In genomic region chr11:6618117-6619020, GRCh38 we compare ENCODE assay signal across 8 cellular contexts. TPM values are rescaled to one million over a fixed set of nuclear protein-coding genes. Genes with fewer than 3 reads are reported as not detected.
DNase-seq lines count a peak whose midpoint lies in the region; FAIRE-seq and TF ChIP-seq lines count a peak whose summit lies in the region.

No MANE protein-coding gene starts in this region.

- no peaks in the 10 kb centered on the region for H3K27me3 ChIP-seq in HUES64 (ENCODE audit: insufficient read depth, low read length)

- intact Hi-C loops in lower leg skin (cut with DNase I; ENCODE audit: low total_unique reads) = no loop called here

- no peaks in the 10 kb centered on the region for H3K9me3 ChIP-seq in HUES64 (ENCODE audit: insufficient read depth, low read depth, low read length)

- in situ Hi-C loops in G401 (cut with HindIII; ENCODE audit: low sequenced_read_pairs) = no loop called here

- no peak for FAIRE-seq in D721Med (lab: Jason Lieb, UNC)

- no peak for TF ChIP-seq POLR2A in lower leg skin (IDR thresholded peaks at IDR 0.05)

- H3K4me1 ChIP-seq in HUES64 (ENCODE audit: insufficient read depth, low read length) = peaks cover 20% of the 10 kb centered on the region

- peaks cover 18% of the 10 kb centered on the region for H3K36me3 ChIP-seq in HUES64 (ENCODE audit: insufficient read depth, low read length)

- H3K27ac ChIP-seq in HUES64 (ENCODE audit: low read depth, low read length) (no peak overlapping the region), coronary artery (peak overlapping the region; percentile 85 to 95)

- peak overlapping the region; percentile 84 for H3K4me3 ChIP-seq in HUES64 (ENCODE audit: low read length)
- H3K4me3 ChIP-seq in coronary artery = peak overlapping the region; percentile 96
- peak overlapping the region; percentile 56 for H3K4me3 ChIP-seq in lower leg skin (ENCODE audit: low read depth, poor library complexity, severe bottlenecking)

- H3K9ac ChIP-seq in HUES64 (ENCODE audit: low read depth, low read length) = peak overlapping the region; percentile 78

- 51% methylated on average over 15 of the region's 15 CpGs for WGBS in HUES64
- WGBS in lower leg skin, 2 donors = 6% methylated on average over 15 of the region's 15 CpGs

- DNase-seq in G401 (ENCODE audit: low spot score) (peak; percentile 54), coronary artery (ENCODE audit: low spot score) (no peak), lower leg skin (ENCODE audit: low spot score in 2 of 2) (peak in 1 of 2 donors; percentile 49), GM19240 (ENCODE audit: insufficient read length, low spot score) (no peak), D721Med (ENCODE audit: insufficient read length, low spot score) (no peak)
- peak; percentile 48 for DNase-seq in activated CD4-positive, CD25-positive, alpha-beta regulatory T cell treated with anti-CD3 and anti-CD28 coated beads, Interleukin-2, amount 50 U/mL, for 16 hours (ENCODE audit: low read depth, low spot score)
- peak; percentile 45 to 46 for DNase-seq in stimulated activated CD8-positive, alpha-beta memory T cell treated with anti-CD3 and anti-CD28 coated beads, Interleukin-15, amount 100 ng/mL, for 48 hours (ENCODE audit: low read depth in 2 of 2)

- no peak for TF ChIP-seq CTCF in coronary artery (IDR thresholded peaks at IDR 0.05)
- TF ChIP-seq CTCF in lower leg skin (IDR thresholded peaks at IDR 0.05) = no peak
- no peak for TF ChIP-seq CTCF in D721Med (IDR thresholded peaks at IDR 0.05; ENCODE audit: insufficient read depth, missing control alignments)

RNA-seq across cellular contexts. Expression of gene TPP1, which starts 0.9 kb away (rescaled TPM):
- 9.8 and 26.9 TPM in 2 replicates for total RNA-seq in G401 (2014; rRNA removed; shearing (Covaris generic))
- 23.6 TPM for polyA plus RNA-seq in HUES64 (2013, experiment 1 of 2)
- 32.1 TPM for polyA plus RNA-seq in HUES64 (2013, experiment 2 of 2)
- 10 to 100 TPM; 49.6 to 65.3 (median 57.9) TPM for total RNA-seq in lower leg skin

RNA-seq across cellular contexts. Expression of gene TAF10, which starts 6.4 kb away (rescaled TPM):
- total RNA-seq in G401 (2014; rRNA removed; shearing (Covaris generic)) = 62.1 and 64.5 TPM in 2 replicates
- 201 TPM for polyA plus RNA-seq in HUES64 (2013, experiment 1 of 2)
- 239 TPM for polyA plus RNA-seq in HUES64 (2013, experiment 2 of 2)
- 100 to 1,000 TPM in 1 of 4 donors, 10 to 100 TPM in 3; 41.1 to 105 (median 61.8) TPM for total RNA-seq in lower leg skin

RNA-seq across cellular contexts. Expression of gene ILK, which starts 14.8 kb away (rescaled TPM):
- 112 and 149 TPM in 2 replicates for total RNA-seq in G401 (2014; rRNA removed; shearing (Covaris generic))
- polyA plus RNA-seq in HUES64 (2013, experiment 1 of 2) = 79.5 TPM
- 86.9 TPM for polyA plus RNA-seq in HUES64 (2013, experiment 2 of 2)
- total RNA-seq in lower leg skin = 10 to 100 TPM; 68.1 to 91.0 (median 74.8) TPM

RNA-seq across cellular contexts. Expression of gene RRP8, which starts 15.0 kb away (rescaled TPM):
- 20.3 and 22.2 TPM in 2 replicates for total RNA-seq in G401 (2014; rRNA removed; shearing (Covaris generic))
- 9.0 TPM for polyA plus RNA-seq in HUES64 (2013, experiment 1 of 2)
- polyA plus RNA-seq in HUES64 (2013, experiment 2 of 2) = 9.4 TPM
- 10 to 100 TPM; 14.9 to 22.7 (median 18.0) TPM for total RNA-seq in lower leg skin

RNA-seq across cellular contexts. Expression of gene DCHS1, which starts 37.2 kb away (rescaled TPM):
- 0.17 and 0.25 TPM in 2 replicates for total RNA-seq in G401 (2014; rRNA removed; shearing (Covaris generic))
- 11.9 TPM for polyA plus RNA-seq in HUES64 (2013, experiment 1 of 2)
- polyA plus RNA-seq in HUES64 (2013, experiment 2 of 2) = 14.3 TPM
- total RNA-seq in lower leg skin = 1 to 10 TPM; 4.0 to 9.0 (median 5.4) TPM

Comparison
In these comparisons a context has a peak if more than half of its experiments do, and no peak if none do; other contexts are left out.
1. DNase-seq: peak in G401 (single experiment), activated CD4-positive, CD25-positive, alpha-beta regulatory T cell treated with anti-CD3 and anti-CD28 coated beads, Interleukin-2, amount 50 U/mL, for 16 hours (single experiment) and stimulated activated CD8-positive, alpha-beta memory T cell treated with anti-CD3 and anti-CD28 coated beads, Interleukin-15, amount 100 ng/mL, for 48 hours (2 of 2); none in coronary artery (single experiment), GM19240 (single experiment) and D721Med (single experiment).
2. Peak in every context shown above with its lines, with median percentiles within 50 percentile points of each other: H3K4me3 ChIP-seq.